Comparison of ENCODE assay signal across 12 cellular contexts in genomic region chr5:168844566-168845296, GRCh38.
"Had no signal": no experiment of that assay in that cellular context is flagged by ENCODE, and none has a peak within 500 bp of the region (broad histone marks: within the 10 kb centered on the region; RNA-seq: fewer than 3 reads in every experiment).

No MANE protein-coding gene starts in this region.

- H3K36me3 ChIP-seq: adrenal gland, pancreas, tibial nerve had no signal

- H3K9me3 Mint-ChIP-seq: central memory CD8-positive, alpha-beta T cell; dendritic cell treated with granulocyte-macrophage colony-stimulating factor and Interleukin-4, amounts not matched to agents 40 ng/mL and 50 ng/mL, for 4 days; effector memory CD8-positive, alpha-beta T cell; natural killer cell treated with Interleukin-12 subunit alpha and Interleukin-12 subunit beta and Interleukin-15 and Interleukin-18, amount 100 ng/mL, for 72 hours; stimulated activated memory B cell treated with anti-CD40 and anti-IgM and Interleukin-4, amounts not matched to agents 10 μg/mL and 1 μg/mL and 100 μg/mL, for 72 hours had no signal

- H3K4me1 ChIP-seq: adrenal gland, pancreas had no signal

- DNase-seq: activated CD4-positive, alpha-beta T cell treated with anti-CD3 and anti-CD28 coated beads, Interleukin-2, amount 50 U/mL, for 1 hour; activated naive CD4-positive, alpha-beta T cell treated with anti-CD3 and anti-CD28 coated beads, Interleukin-2, amount 50 U/mL, for 16 hours; activated T-cell treated with anti-CD3 and anti-CD28 coated beads for 4 hours; effector memory CD8-positive, alpha-beta T cell; mammary epithelial cell; pancreas had no signal

- H3K27ac Mint-ChIP-seq: dendritic cell treated with granulocyte-macrophage colony-stimulating factor and Interleukin-4, amounts not matched to agents 40 ng/mL and 50 ng/mL, for 4 days; effector memory CD8-positive, alpha-beta T cell; natural killer cell treated with Interleukin-12 subunit alpha and Interleukin-12 subunit beta and Interleukin-15 and Interleukin-18, amount 100 ng/mL, for 72 hours; stimulated activated memory B cell treated with anti-CD40 and anti-IgM and Interleukin-4, amounts not matched to agents 10 μg/mL and 1 μg/mL and 100 μg/mL, for 72 hours had no signal

- H3K36me3 Mint-ChIP-seq: natural killer cell treated with Interleukin-12 subunit alpha and Interleukin-12 subunit beta and Interleukin-15 and Interleukin-18, amount 100 ng/mL, for 72 hours; stimulated activated memory B cell treated with anti-CD40 and anti-IgM and Interleukin-4, amounts not matched to agents 10 μg/mL and 1 μg/mL and 100 μg/mL, for 72 hours had no signal

- H3K4me3 Mint-ChIP-seq: central memory CD8-positive, alpha-beta T cell; dendritic cell treated with granulocyte-macrophage colony-stimulating factor and Interleukin-4, amounts not matched to agents 40 ng/mL and 50 ng/mL, for 4 days; effector memory CD8-positive, alpha-beta T cell; natural killer cell treated with Interleukin-12 subunit alpha and Interleukin-12 subunit beta and Interleukin-15 and Interleukin-18, amount 100 ng/mL, for 72 hours; stimulated activated memory B cell treated with anti-CD40 and anti-IgM and Interleukin-4, amounts not matched to agents 10 μg/mL and 1 μg/mL and 100 μg/mL, for 72 hours had no signal

- ATAC-seq: effector memory CD8-positive, alpha-beta T cell; natural killer cell treated with Interleukin-12 subunit alpha and Interleukin-12 subunit beta and Interleukin-15 and Interleukin-18, amount 100 ng/mL, for 72 hours; pancreas; stimulated activated memory B cell treated with anti-CD40 and anti-IgM and Interleukin-4, amounts not matched to agents 10 μg/mL and 1 μg/mL and 100 μg/mL, for 72 hours had no signal

- H3K27ac ChIP-seq: adrenal gland, pancreas, tibial nerve had no signal

- H3K9me3 ChIP-seq: adrenal gland, pancreas, tibial nerve had no signal

- H3K27me3 Mint-ChIP-seq: dendritic cell treated with granulocyte-macrophage colony-stimulating factor and Interleukin-4, amounts not matched to agents 40 ng/mL and 50 ng/mL, for 4 days had no signal

- H3K4me3 ChIP-seq: adrenal gland, pancreas, tibial nerve had no signal

- H3K27me3 ChIP-seq: tibial nerve had no signal

- H3K4me1 Mint-ChIP-seq: central memory CD8-positive, alpha-beta T cell; stimulated activated memory B cell treated with anti-CD40 and anti-IgM and Interleukin-4, amounts not matched to agents 10 μg/mL and 1 μg/mL and 100 μg/mL, for 72 hours had no signal
